Comparison of ENCODE assay signal across 25 cellular contexts in genomic region chr12:115072712-115073111, GRCh38.
"Had no signal": no experiment of that assay in that cellular context is flagged by ENCODE, and none has a peak within 500 bp of the region (broad histone marks: within the 10 kb centered on the region; RNA-seq: fewer than 3 reads in every experiment).

No MANE protein-coding gene starts in this region.

- DNase-seq: activated CD4-positive, alpha-beta T cell treated with anti-CD3 and anti-CD28 coated beads for 48 hours; activated CD4-positive, alpha-beta T cell treated with anti-CD3 and anti-CD28 coated beads, Interleukin-2, amount 50 U/mL, for 48 hours; activated CD8-positive, alpha-beta memory T cell treated with anti-CD3 and anti-CD28 coated beads for 24 hours; activated effector memory CD4-positive, alpha-beta T cell treated with Interleukin-2 at 50 U/mL for 16 hours; activated naive CD4-positive, alpha-beta T cell treated with Interleukin-2 at 50 U/mL for 16 hours; anterior cingulate cortex; effector CD8-positive, alpha-beta T cell; head of caudate nucleus; hypothalamus; immature natural killer cell; left lung; lower lobe of right lung; mesenchymal stem cell; nucleus accumbens; pancreas; stimulated activated CD4-positive, alpha-beta T cell treated with anti-CD3 and anti-CD28 coated beads, Interleukin-15, amount 100 ng/mL, for 24 hours; stimulated activated CD4-positive, alpha-beta T cell treated with anti-CD3 and anti-CD28 coated beads, Interleukin-2, amount 100 ng/mL, for 24 hours; stimulated activated naive B cell treated with anti-CD40 and anti-IgM and Interleukin-4, amounts not matched to agents 10 μg/mL and 1 μg/mL and 100 μg/mL, for 72 hours; stomach; T-cell; thyroid gland; upper lobe of right lung had no signal

- H3K27me3 Mint-ChIP-seq: activated naive CD8-positive, alpha-beta T cell had no signal

- H3K9me3 ChIP-seq: left lung, lower lobe of right lung, pancreas, prostate gland, thyroid gland, upper lobe of right lung had no signal

- H3K36me3 Mint-ChIP-seq: activated naive CD8-positive, alpha-beta T cell; immature natural killer cell; stimulated activated naive B cell treated with anti-CD40 and anti-IgM and Interleukin-4, amounts not matched to agents 10 μg/mL and 1 μg/mL and 100 μg/mL, for 72 hours; T-cell had no signal

- H3K27ac Mint-ChIP-seq: activated naive CD8-positive, alpha-beta T cell; immature natural killer cell; stimulated activated naive B cell treated with anti-CD40 and anti-IgM and Interleukin-4, amounts not matched to agents 10 μg/mL and 1 μg/mL and 100 μg/mL, for 72 hours; T-cell had no signal

- H3K27ac ChIP-seq: epithelial cell of prostate, left lung, lower lobe of right lung, pancreas, prostate gland, stomach, thyroid gland, upper lobe of right lung had no signal

- H3K4me1 Mint-ChIP-seq: immature natural killer cell; stimulated activated naive B cell treated with anti-CD40 and anti-IgM and Interleukin-4, amounts not matched to agents 10 μg/mL and 1 μg/mL and 100 μg/mL, for 72 hours; T-cell had no signal

- H3K4me3 Mint-ChIP-seq: activated naive CD8-positive, alpha-beta T cell; immature natural killer cell; stimulated activated naive B cell treated with anti-CD40 and anti-IgM and Interleukin-4, amounts not matched to agents 10 μg/mL and 1 μg/mL and 100 μg/mL, for 72 hours; T-cell had no signal

- ATAC-seq: left lung; lower lobe of right lung; pancreas; stimulated activated naive B cell treated with anti-CD40 and anti-IgM and Interleukin-4, amounts not matched to agents 10 μg/mL and 1 μg/mL and 100 μg/mL, for 72 hours; T-cell; upper lobe of right lung had no signal

- H3K36me3 ChIP-seq: left lung, lower lobe of right lung, pancreas, prostate gland, stomach, thyroid gland, upper lobe of right lung had no signal

- H3K27me3 ChIP-seq: pancreas, stomach, thyroid gland, upper lobe of right lung had no signal

- H3K4me1 ChIP-seq: left lung, lower lobe of right lung, pancreas, prostate gland, stomach, thyroid gland, upper lobe of right lung had no signal

- H3K4me3 ChIP-seq: left lung, lower lobe of right lung, pancreas, prostate gland, stomach, thyroid gland, upper lobe of right lung had no signal
